In genomic region chr9:116279230-116279629, GRCh38 we compare ENCODE assay signal across 17 cellular contexts.
DNase-seq lines count a peak whose midpoint lies in the region; ATAC-seq lines count a peak whose summit lies in the region.
"Had no signal": no experiment of that assay in that cellular context is flagged by ENCODE, and none has a peak within 500 bp of the region (broad histone marks: within the 10 kb centered on the region; RNA-seq: fewer than 3 reads in every experiment).

No MANE protein-coding gene starts in this region.

- DNase-seq in astrocyte of the hippocampus (ENCODE audit: low read depth, low spot score) (peak; percentile 97), iPS DF 19.7 (ENCODE audit: low read depth, low spot score) (peak; percentile 82), trophoblast cell (peak; percentile 84 to 86), LoVo (ENCODE audit: low spot score) (no peak), DMS114 treated with DMSO at 0.1 percent for 48 hours (lab: John Stamatoyannopoulos, UW; ENCODE audit: unreplicated experiment) (no peak)
- no peak for DNase-seq in stimulated activated CD4-positive, alpha-beta T cell treated with anti-CD3 and anti-CD28 coated beads, Interleukin-4, amount 100 ng/mL, for 1 hour
- DNase-seq: activated effector memory CD4-positive, alpha-beta T cell treated with Interleukin-2 at 50 U/mL for 16 hours; amniotic stem cell; COR-L47; kidney; NCI-H1092; NCI-H2081 treated with DMSO at 0.1 percent for 48 hours; NCI-H510A treated with DMSO at 0.1 percent for 48 hours; SHP77 treated with DMSO at 0.1 percent for 48 hours had no signal

- H3K9me3 ChIP-seq in HUES64 (ENCODE audit: insufficient read depth, low read depth, low read length) (no peaks in the 10 kb centered on the region), trophoblast cell (ENCODE audit: insufficient read depth, low read depth, low read length) (no peaks in the 10 kb centered on the region)
- H3K9me3 ChIP-seq: right atrium auricular region had no signal

- peaks cover 71% of the 10 kb centered on the region for H3K27me3 ChIP-seq in HUES64 (ENCODE audit: insufficient read depth, low read length)
- no peaks in the 10 kb centered on the region for H3K27me3 ChIP-seq in trophoblast cell (ENCODE audit: insufficient read depth, low read length)
- H3K27me3 ChIP-seq: right atrium auricular region had no signal

- no peak overlapping the region for H3K4me3 ChIP-seq in HUES64 (ENCODE audit: low read length)
- no peak overlapping the region for H3K4me3 ChIP-seq in trophoblast cell (ENCODE audit: low read depth, low read length)
- H3K4me3 ChIP-seq: right atrium auricular region had no signal

- no peak overlapping the region for H3K4me2 ChIP-seq in trophoblast cell (ENCODE audit: low read length)

- peak overlapping the region; percentile 71 for H2BK5ac ChIP-seq in trophoblast cell (ENCODE audit: low read depth, low read length, poor library complexity)

- peak overlapping the region; percentile 88 for H3K27ac ChIP-seq in HUES64 (ENCODE audit: low read depth, low read length)
- peak overlapping the region; percentile 75 for H3K27ac ChIP-seq in trophoblast cell (ENCODE audit: low read depth, low read length)
- H3K27ac ChIP-seq: right atrium auricular region had no signal

- H3K79me1 ChIP-seq in trophoblast cell (ENCODE audit: low read length), result peaks cover 13% of the 10 kb centered on the region

- no peak for ATAC-seq in HG02763 (IDR thresholded peaks at IDR 0.05; ENCODE audit: unreplicated experiment)

- H3K4me1 ChIP-seq in HUES64 (ENCODE audit: insufficient read depth, low read length), result peaks cover 76% of the 10 kb centered on the region
- peaks cover 13 to 18% of the 10 kb centered on the region in 2 experiments for H3K4me1 ChIP-seq in trophoblast cell (ENCODE audit: control insufficient read depth in 1 of 2, insufficient read depth in 2 of 2, low read length in 2 of 2)

- no peak overlapping the region for H3K4ac ChIP-seq in trophoblast cell (ENCODE audit: low read depth, low read length)

- H3K9ac ChIP-seq in HUES64 (ENCODE audit: low read depth, low read length) (peak overlapping the region; percentile 41; the same call in 1 of the 2 replicates), trophoblast cell (ENCODE audit: low read length) (no peak overlapping the region)

- no peak overlapping the region for H2BK120ac ChIP-seq in trophoblast cell (ENCODE audit: insufficient read depth, low read length, poor library complexity)

- no peak overlapping the region for H2AFZ ChIP-seq in trophoblast cell (ENCODE audit: insufficient read depth, low read length, poor library complexity)

- H4K91ac ChIP-seq in trophoblast cell (ENCODE audit: low read depth, low read length), result no peak overlapping the region

- H2BK12ac ChIP-seq in trophoblast cell (ENCODE audit: low read length), result peak overlapping the region; percentile 37

- no peak overlapping the region for H3K23ac ChIP-seq in trophoblast cell (ENCODE audit: low read length)

- no peak overlapping the region for H3K14ac ChIP-seq in trophoblast cell (ENCODE audit: low read length)

- 9% methylated on average over 11 of the region's 11 CpGs for WGBS in HUES64
- no CpG with 5 or more reads among the region's 11 CpGs for WGBS in trophoblast cell (ENCODE audit: extremely low coverage, insufficient coverage, insufficient read length)

- H3K18ac ChIP-seq in trophoblast cell (ENCODE audit: low read length), result no peak overlapping the region

- no peak overlapping the region for H4K12ac ChIP-seq in trophoblast cell (ENCODE audit: low read depth, low read length)

- H3K36me3 ChIP-seq in HUES64 (ENCODE audit: insufficient read depth, low read length), result no peaks in the 10 kb centered on the region
- no peaks in the 10 kb centered on the region for H3K36me3 ChIP-seq in trophoblast cell (ENCODE audit: control insufficient read depth in 1 of 2, insufficient read depth in 2 of 2, low read length in 2 of 2)
- H3K36me3 ChIP-seq: right atrium auricular region had no signal

- no peaks in the 10 kb centered on the region for H3K79me2 ChIP-seq in trophoblast cell (ENCODE audit: control insufficient read depth, insufficient read depth, low read length, poor library complexity)

- no peak overlapping the region for H4K8ac ChIP-seq in trophoblast cell (ENCODE audit: low read depth, low read length)

- H2AK5ac ChIP-seq in trophoblast cell (ENCODE audit: low read length), result no peak overlapping the region

Comparison
In these comparisons a context has a peak if more than half of its experiments do, and no peak if none do; other contexts are left out.
1. DNase-seq: peak in astrocyte of the hippocampus (single experiment), iPS DF 19.7 (single experiment) and trophoblast cell (2 of 2); none in LoVo (single experiment), stimulated activated CD4-positive, alpha-beta T cell treated with anti-CD3 and anti-CD28 coated beads, Interleukin-4, amount 100 ng/mL, for 1 hour (single experiment) and DMS114 treated with DMSO at 0.1 percent for 48 hours (single experiment).